Comparison of ENCODE assay signal across 1 cellular context in the genomic region with DNA sequence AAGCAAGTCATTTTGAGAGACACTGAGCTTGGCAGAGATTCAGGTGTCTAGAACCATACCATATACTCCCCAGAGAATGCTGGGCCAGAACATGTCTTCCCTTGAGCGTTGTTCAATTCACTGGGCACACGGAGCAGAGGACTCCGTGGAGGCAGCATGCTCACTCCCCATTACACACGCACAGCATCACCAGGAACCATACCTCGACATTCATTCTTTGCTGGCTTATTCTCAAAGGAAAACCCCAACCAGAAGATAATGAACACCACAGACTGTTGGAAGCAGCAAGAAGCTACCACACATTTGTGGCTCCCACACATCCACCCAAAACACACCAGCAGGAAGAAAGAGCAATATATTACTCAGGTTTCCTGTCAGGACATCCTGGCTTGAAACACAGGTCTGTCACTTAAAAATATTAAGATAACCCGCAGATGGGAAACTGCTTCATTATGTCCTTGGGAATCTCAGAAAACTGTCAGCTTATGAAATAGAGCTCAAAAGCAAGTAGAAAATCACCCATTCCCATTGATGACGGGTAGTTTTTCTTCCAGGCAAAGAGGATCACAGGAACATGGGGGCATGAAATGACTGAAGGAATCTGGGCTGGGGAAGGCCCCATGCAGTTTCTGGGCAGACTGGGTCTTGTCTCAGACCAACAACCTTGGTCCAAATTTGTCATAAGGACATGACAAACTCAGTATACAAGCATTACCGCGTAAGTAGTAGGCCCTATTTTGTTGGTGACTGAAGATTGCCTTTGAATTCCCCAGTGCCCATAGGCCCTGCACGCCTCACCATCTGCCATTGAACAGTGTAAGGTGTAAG.
TF ChIP-seq lines count a peak whose summit lies in the region.

No MANE protein-coding gene starts in this region.

TF ChIP-seq in K562, 482 proteins besides CTCF, POLR2A, EP300 and RAD21 (continues in another document):
- TF ChIP-seq DMBX1 (CRISPR knock-in tag; IDR thresholded peaks at IDR 0.05; ENCODE audit: borderline replicate concordance) (peak; percentile 77; the same call in 1 of the 2 replicates), U2AF1 (optimal IDR thresholded peaks at IDR 0.05; ENCODE audit: low read depth, low read length) (no peak), HDAC1 (IDR thresholded peaks at IDR 0.05) (no peak), JUN (IDR thresholded peaks at IDR 0.05; ENCODE audit: borderline replicate concordance, low read depth, low read length) (no peak), JUN (CRISPR knock-in tag; IDR thresholded peaks at IDR 0.05; ENCODE audit: borderline replicate concordance) (no peak), L3MBTL2 (IDR thresholded peaks at IDR 0.05) (peak; percentile 34; the same call in 1 of the 2 replicates), SAFB2 (IDR thresholded peaks at IDR 0.05; ENCODE audit: borderline replicate concordance, low read depth, low read length, severe bottlenecking) (no peak), HNRNPK (IDR thresholded peaks at IDR 0.05; ENCODE audit: low read depth, low read length, poor library complexity, severe bottlenecking) (no peak), MYC (IDR thresholded peaks at IDR 0.05; ENCODE audit: low read depth, low read length) (no peak), MYC (CRISPR knock-in tag; IDR thresholded peaks at IDR 0.05; ENCODE audit: borderline replicate concordance, low read depth) (peak; percentile 39; the same call in 1 of the 2 replicates), HDAC8 (tag; IDR thresholded peaks at IDR 0.05) (no peak), RNF2 (IDR thresholded peaks at IDR 0.05) (no peak), NFYB (IDR thresholded peaks at IDR 0.05; ENCODE audit: extremely low read depth, insufficient read length) (no peak), STAT5A (IDR thresholded peaks at IDR 0.05; ENCODE audit: borderline replicate concordance, low read length) (no peak), ZNF311 (CRISPR knock-in tag; IDR thresholded peaks at IDR 0.05) (peak; percentile 6; the same call in 1 of the 2 replicates), ZNF217 (CRISPR knock-in tag; IDR thresholded peaks at IDR 0.05) (no peak), KHSRP (IDR thresholded peaks at IDR 0.05) (no peak), ZNF274 (IDR thresholded peaks at IDR 0.05; ENCODE audit: borderline replicate concordance, low read depth, low read length) (no peak), ZFP36 (IDR thresholded peaks at IDR 0.05; ENCODE audit: low read depth, low read length, partially characterized antibody) (no peak), EP400 (IDR thresholded peaks at IDR 0.05) (0 out of 2 replicates have a peak, but pooled peaks have one; percentile 9), SMARCA4 (IDR thresholded peaks at IDR 0.05) (peak; percentile 16; the same call in 1 of the 2 replicates), POLR2G (IDR thresholded peaks at IDR 0.05; ENCODE audit: low read depth, low read length) (no peak)
- TF ChIP-seq, protein P1, sequence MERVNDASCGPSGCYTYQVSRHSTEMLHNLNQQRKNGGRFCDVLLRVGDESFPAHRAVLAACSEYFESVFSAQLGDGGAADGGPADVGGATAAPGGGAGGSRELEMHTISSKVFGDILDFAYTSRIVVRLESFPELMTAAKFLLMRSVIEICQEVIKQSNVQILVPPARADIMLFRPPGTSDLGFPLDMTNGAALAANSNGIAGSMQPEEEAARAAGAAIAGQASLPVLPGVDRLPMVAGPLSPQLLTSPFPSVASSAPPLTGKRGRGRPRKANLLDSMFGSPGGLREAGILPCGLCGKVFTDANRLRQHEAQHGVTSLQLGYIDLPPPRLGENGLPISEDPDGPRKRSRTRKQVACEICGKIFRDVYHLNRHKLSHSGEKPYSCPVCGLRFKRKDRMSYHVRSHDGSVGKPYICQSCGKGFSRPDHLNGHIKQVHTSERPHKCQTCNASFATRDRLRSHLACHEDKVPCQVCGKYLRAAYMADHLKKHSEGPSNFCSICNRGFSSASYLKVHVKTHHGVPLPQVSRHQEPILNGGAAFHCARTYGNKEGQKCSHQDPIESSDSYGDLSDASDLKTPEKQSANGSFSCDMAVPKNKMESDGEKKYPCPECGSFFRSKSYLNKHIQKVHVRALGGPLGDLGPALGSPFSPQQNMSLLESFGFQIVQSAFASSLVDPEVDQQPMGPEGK (CRISPR knock-in tag; IDR thresholded peaks at IDR 0.05; ENCODE audit: borderline replicate concordance) = no peak
- TF ChIP-seq, protein P2, sequence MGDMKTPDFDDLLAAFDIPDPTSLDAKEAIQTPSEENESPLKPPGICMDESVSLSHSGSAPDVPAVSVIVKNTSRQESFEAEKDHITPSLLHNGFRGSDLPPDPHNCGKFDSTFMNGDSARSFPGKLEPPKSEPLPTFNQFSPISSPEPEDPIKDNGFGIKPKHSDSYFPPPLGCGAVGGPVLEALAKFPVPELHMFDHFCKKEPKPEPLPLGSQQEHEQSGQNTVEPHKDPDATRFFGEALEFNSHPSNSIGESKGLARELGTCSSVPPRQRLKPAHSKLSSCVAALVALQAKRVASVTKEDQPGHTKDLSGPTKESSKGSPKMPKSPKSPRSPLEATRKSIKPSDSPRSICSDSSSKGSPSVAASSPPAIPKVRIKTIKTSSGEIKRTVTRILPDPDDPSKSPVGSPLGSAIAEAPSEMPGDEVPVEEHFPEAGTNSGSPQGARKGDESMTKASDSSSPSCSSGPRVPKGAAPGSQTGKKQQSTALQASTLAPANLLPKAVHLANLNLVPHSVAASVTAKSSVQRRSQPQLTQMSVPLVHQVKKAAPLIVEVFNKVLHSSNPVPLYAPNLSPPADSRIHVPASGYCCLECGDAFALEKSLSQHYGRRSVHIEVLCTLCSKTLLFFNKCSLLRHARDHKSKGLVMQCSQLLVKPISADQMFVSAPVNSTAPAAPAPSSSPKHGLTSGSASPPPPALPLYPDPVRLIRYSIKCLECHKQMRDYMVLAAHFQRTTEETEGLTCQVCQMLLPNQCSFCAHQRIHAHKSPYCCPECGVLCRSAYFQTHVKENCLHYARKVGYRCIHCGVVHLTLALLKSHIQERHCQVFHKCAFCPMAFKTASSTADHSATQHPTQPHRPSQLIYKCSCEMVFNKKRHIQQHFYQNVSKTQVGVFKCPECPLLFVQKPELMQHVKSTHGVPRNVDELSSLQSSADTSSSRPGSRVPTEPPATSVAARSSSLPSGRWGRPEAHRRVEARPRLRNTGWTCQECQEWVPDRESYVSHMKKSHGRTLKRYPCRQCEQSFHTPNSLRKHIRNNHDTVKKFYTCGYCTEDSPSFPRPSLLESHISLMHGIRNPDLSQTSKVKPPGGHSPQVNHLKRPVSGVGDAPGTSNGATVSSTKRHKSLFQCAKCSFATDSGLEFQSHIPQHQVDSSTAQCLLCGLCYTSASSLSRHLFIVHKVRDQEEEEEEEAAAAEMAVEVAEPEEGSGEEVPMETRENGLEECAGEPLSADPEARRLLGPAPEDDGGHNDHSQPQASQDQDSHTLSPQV (IDR thresholded peaks at IDR 0.05) = peak; percentile 55
- TF ChIP-seq, protein P3, sequence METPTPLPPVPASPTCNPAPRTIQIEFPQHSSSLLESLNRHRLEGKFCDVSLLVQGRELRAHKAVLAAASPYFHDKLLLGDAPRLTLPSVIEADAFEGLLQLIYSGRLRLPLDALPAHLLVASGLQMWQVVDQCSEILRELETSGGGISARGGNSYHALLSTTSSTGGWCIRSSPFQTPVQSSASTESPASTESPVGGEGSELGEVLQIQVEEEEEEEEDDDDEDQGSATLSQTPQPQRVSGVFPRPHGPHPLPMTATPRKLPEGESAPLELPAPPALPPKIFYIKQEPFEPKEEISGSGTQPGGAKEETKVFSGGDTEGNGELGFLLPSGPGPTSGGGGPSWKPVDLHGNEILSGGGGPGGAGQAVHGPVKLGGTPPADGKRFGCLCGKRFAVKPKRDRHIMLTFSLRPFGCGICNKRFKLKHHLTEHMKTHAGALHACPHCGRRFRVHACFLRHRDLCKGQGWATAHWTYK (CRISPR knock-in tag; IDR thresholded peaks at IDR 0.05) = 0 out of 2 replicates have a peak, but pooled peaks have one; percentile 18
- TF ChIP-seq, protein P4, sequence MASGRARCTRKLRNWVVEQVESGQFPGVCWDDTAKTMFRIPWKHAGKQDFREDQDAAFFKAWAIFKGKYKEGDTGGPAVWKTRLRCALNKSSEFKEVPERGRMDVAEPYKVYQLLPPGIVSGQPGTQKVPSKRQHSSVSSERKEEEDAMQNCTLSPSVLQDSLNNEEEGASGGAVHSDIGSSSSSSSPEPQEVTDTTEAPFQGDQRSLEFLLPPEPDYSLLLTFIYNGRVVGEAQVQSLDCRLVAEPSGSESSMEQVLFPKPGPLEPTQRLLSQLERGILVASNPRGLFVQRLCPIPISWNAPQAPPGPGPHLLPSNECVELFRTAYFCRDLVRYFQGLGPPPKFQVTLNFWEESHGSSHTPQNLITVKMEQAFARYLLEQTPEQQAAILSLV (tag; IDR thresholded peaks at IDR 0.05) = no peak
- TF ChIP-seq, protein P5, sequence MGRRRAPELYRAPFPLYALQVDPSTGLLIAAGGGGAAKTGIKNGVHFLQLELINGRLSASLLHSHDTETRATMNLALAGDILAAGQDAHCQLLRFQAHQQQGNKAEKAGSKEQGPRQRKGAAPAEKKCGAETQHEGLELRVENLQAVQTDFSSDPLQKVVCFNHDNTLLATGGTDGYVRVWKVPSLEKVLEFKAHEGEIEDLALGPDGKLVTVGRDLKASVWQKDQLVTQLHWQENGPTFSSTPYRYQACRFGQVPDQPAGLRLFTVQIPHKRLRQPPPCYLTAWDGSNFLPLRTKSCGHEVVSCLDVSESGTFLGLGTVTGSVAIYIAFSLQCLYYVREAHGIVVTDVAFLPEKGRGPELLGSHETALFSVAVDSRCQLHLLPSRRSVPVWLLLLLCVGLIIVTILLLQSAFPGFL (CRISPR knock-in tag; IDR thresholded peaks at IDR 0.05) = no peak
- TF ChIP-seq, protein P6, sequence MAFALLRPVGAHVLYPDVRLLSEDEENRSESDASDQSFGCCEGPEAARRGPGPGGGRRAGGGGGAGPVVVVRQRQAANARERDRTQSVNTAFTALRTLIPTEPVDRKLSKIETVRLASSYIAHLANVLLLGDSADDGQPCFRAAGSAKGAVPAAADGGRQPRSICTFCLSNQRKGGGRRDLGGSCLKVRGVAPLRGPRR (CRISPR knock-in tag; IDR thresholded peaks at IDR 0.05) = 0 out of 2 replicates have a peak, but pooled peaks have one; percentile 39
- TF ChIP-seq, protein P7, sequence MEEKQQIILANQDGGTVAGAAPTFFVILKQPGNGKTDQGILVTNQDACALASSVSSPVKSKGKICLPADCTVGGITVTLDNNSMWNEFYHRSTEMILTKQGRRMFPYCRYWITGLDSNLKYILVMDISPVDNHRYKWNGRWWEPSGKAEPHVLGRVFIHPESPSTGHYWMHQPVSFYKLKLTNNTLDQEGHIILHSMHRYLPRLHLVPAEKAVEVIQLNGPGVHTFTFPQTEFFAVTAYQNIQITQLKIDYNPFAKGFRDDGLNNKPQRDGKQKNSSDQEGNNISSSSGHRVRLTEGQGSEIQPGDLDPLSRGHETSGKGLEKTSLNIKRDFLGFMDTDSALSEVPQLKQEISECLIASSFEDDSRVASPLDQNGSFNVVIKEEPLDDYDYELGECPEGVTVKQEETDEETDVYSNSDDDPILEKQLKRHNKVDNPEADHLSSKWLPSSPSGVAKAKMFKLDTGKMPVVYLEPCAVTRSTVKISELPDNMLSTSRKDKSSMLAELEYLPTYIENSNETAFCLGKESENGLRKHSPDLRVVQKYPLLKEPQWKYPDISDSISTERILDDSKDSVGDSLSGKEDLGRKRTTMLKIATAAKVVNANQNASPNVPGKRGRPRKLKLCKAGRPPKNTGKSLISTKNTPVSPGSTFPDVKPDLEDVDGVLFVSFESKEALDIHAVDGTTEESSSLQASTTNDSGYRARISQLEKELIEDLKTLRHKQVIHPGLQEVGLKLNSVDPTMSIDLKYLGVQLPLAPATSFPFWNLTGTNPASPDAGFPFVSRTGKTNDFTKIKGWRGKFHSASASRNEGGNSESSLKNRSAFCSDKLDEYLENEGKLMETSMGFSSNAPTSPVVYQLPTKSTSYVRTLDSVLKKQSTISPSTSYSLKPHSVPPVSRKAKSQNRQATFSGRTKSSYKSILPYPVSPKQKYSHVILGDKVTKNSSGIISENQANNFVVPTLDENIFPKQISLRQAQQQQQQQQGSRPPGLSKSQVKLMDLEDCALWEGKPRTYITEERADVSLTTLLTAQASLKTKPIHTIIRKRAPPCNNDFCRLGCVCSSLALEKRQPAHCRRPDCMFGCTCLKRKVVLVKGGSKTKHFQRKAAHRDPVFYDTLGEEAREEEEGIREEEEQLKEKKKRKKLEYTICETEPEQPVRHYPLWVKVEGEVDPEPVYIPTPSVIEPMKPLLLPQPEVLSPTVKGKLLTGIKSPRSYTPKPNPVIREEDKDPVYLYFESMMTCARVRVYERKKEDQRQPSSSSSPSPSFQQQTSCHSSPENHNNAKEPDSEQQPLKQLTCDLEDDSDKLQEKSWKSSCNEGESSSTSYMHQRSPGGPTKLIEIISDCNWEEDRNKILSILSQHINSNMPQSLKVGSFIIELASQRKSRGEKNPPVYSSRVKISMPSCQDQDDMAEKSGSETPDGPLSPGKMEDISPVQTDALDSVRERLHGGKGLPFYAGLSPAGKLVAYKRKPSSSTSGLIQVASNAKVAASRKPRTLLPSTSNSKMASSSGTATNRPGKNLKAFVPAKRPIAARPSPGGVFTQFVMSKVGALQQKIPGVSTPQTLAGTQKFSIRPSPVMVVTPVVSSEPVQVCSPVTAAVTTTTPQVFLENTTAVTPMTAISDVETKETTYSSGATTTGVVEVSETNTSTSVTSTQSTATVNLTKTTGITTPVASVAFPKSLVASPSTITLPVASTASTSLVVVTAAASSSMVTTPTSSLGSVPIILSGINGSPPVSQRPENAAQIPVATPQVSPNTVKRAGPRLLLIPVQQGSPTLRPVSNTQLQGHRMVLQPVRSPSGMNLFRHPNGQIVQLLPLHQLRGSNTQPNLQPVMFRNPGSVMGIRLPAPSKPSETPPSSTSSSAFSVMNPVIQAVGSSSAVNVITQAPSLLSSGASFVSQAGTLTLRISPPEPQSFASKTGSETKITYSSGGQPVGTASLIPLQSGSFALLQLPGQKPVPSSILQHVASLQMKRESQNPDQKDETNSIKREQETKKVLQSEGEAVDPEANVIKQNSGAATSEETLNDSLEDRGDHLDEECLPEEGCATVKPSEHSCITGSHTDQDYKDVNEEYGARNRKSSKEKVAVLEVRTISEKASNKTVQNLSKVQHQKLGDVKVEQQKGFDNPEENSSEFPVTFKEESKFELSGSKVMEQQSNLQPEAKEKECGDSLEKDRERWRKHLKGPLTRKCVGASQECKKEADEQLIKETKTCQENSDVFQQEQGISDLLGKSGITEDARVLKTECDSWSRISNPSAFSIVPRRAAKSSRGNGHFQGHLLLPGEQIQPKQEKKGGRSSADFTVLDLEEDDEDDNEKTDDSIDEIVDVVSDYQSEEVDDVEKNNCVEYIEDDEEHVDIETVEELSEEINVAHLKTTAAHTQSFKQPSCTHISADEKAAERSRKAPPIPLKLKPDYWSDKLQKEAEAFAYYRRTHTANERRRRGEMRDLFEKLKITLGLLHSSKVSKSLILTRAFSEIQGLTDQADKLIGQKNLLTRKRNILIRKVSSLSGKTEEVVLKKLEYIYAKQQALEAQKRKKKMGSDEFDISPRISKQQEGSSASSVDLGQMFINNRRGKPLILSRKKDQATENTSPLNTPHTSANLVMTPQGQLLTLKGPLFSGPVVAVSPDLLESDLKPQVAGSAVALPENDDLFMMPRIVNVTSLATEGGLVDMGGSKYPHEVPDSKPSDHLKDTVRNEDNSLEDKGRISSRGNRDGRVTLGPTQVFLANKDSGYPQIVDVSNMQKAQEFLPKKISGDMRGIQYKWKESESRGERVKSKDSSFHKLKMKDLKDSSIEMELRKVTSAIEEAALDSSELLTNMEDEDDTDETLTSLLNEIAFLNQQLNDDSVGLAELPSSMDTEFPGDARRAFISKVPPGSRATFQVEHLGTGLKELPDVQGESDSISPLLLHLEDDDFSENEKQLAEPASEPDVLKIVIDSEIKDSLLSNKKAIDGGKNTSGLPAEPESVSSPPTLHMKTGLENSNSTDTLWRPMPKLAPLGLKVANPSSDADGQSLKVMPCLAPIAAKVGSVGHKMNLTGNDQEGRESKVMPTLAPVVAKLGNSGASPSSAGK (IDR thresholded peaks at IDR 0.05) = peak; percentile 67
